In the genomic region with DNA sequence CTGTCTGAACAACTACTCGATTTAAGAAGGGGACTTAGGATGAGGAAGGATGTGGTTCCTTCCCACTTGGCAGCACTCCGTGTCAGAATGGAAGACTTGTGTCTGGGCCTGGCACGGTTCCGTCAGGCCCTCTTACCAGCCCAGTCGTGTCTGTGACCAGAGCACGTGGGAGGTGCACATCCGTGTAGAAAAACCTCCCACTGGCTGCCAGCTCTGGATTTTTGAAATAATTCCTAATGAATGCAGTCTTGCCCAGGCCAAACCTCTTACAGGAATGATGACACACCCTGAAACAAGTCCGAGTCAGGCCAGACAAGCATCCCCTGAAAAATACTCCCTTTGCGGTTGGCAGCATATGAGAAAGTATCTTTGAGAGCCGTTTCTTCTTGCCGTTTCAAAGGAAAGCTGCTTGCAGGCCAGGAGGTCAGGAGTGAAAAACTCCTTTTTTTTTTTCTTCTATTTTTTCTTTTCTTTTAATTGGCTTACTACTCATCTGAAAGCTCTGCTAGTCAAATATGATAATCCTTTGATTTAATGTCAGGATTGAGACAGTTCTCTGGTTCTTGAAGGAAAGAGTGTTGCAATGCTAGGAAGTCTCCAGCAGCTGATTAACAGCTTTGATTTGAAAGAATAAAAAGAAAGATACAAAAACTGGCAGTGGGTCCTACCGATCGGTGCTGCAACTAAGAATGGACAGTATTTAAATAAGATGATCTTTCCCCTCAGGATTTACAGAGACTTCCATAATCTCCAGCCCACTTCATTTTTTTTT, we compare ENCODE assay signal across 7 cellular contexts. TPM values are rescaled to one million over a fixed set of nuclear protein-coding genes. Genes with fewer than 3 reads are reported as not detected.
DNase-seq lines count a peak whose midpoint lies in the region; ATAC-seq, FAIRE-seq and TF ChIP-seq lines count a peak whose summit lies in the region.

No MANE protein-coding gene starts in this region.

- TF ChIP-seq CTCF in coronary artery (IDR thresholded peaks at IDR 0.05) (no peak), lung (IDR thresholded peaks at IDR 0.05; ENCODE audit: control extremely low read depth, extremely low read depth) (no peak)

- DNase-seq in LoVo (ENCODE audit: low spot score), result peak; percentile 58
- peak; percentile 74 for DNase-seq in coronary artery (ENCODE audit: low spot score)
- peak; percentile 57 for DNase-seq in lung (ENCODE audit: low spot score)
- DNase-seq in urothelium cell line (ENCODE audit: low spot score), result peak; percentile 88
- DNase-seq in HEK293T (ENCODE audit: extremely low spot score), result no peak
- no peak for DNase-seq in activated CD8-positive, alpha-beta memory T cell treated with anti-CD3 and anti-CD28 coated beads, Interleukin-2, amount 50 U/mL, for 48 hours

- 24 to 37% methylated on average over 13 of the region's 13 CpGs for WGBS in lung, 2 donors

- CTCF ChIA-PET in HEK293T (lab: Yijun Ruan, JAX), result interaction anchor here (0.8 kb wide), 1 partner anchor 157 kb away, joined by 3 read pairs; no protein-coding TSS in a partner anchor

- H3K4me3 ChIP-seq in coronary artery, result peak overlapping the region; percentile 7
- H3K4me3 ChIP-seq in lung, result no peak overlapping the region

- peaks cover 6 to 31% of the 10 kb centered on the region in 2 donors for H3K4me1 ChIP-seq in lung (ENCODE audit: control insufficient read depth in 2 of 2, insufficient read depth in 2 of 2, low read length in 2 of 2)

- H3K27ac ChIP-seq in coronary artery, result peak overlapping the region in 1 of 2 donors; percentile 63
- H3K27ac ChIP-seq in lung (ENCODE audit: low read depth in 1 of 2, low read length in 1 of 2), result peak overlapping the region in 1 of 2 donors; percentile 71

- POLR2A ChIA-PET in HEK293T (lab: Yijun Ruan, JAX), result no interaction called here

- peak; percentile 78 for ATAC-seq in lung (ENCODE audit: insufficient read depth, low FRiP score)
- no peak for ATAC-seq in GM21723 (IDR thresholded peaks at IDR 0.05; ENCODE audit: unreplicated experiment)

- H3K27me3 ChIP-seq in lung (ENCODE audit: control insufficient read depth, insufficient read depth), result no peaks in the 10 kb centered on the region

- peak; percentile 82 for FAIRE-seq in urothelium cell line (lab: Jason Lieb, UNC)

- H3K9me3 ChIP-seq in lung (ENCODE audit: control insufficient read depth in 2 of 2, insufficient read depth in 1 of 2, low read length in 1 of 2), result no peaks in the 10 kb centered on the region

- H3K36me3 ChIP-seq in lung (ENCODE audit: control insufficient read depth in 2 of 2, insufficient read depth in 2 of 2, low read length in 2 of 2), result peaks cover 0 to 3% of the 10 kb centered on the region in 2 donors

TF ChIP-seq in HEK293T, 16 proteins besides CTCF, POLR2A, EP300 and RAD21:
- TF ChIP-seq ARNT (IDR thresholded peaks at IDR 0.05) (no peak), HDGF (IDR thresholded peaks at IDR 0.05; ENCODE audit: borderline replicate concordance) (no peak), SP1 (IDR thresholded peaks at IDR 0.05) (no peak), NFRKB (IDR thresholded peaks at IDR 0.05) (no peak), LEF1 (IDR thresholded peaks at IDR 0.05; ENCODE audit: borderline replicate concordance) (no peak), SUZ12 (IDR thresholded peaks at IDR 0.05) (no peak), L3MBTL2 (conservative IDR thresholded peaks at IDR 0.05) (no peak), FOXA1 (IDR thresholded peaks at IDR 0.05) (no peak), FOXK2 (IDR thresholded peaks at IDR 0.05) (no peak), CTBP1 (IDR thresholded peaks at IDR 0.05; ENCODE audit: borderline replicate concordance) (no peak), TARDBP (IDR thresholded peaks at IDR 0.05) (no peak), ZNF384 (IDR thresholded peaks at IDR 0.05) (no peak), FOXM1 (IDR thresholded peaks at IDR 0.05; ENCODE audit: borderline replicate concordance) (no peak)
- TF ChIP-seq, protein P1, sequence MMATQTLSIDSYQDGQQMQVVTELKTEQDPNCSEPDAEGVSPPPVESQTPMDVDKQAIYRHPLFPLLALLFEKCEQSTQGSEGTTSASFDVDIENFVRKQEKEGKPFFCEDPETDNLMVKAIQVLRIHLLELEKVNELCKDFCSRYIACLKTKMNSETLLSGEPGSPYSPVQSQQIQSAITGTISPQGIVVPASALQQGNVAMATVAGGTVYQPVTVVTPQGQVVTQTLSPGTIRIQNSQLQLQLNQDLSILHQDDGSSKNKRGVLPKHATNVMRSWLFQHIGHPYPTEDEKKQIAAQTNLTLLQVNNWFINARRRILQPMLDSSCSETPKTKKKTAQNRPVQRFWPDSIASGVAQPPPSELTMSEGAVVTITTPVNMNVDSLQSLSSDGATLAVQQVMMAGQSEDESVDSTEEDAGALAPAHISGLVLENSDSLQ (IDR thresholded peaks at IDR 0.05), result no peak
TF ChIP-seq in HEK293T: peak in this region for 0.

RNA-seq across cellular contexts. Expression of a gene that starts 19.8 kb away (rescaled TPM):
- total RNA-seq in lung, result 10 to 100 TPM; 28.6 to 34.2 TPM
- 10 to 100 TPM in 1 of 2 donors, 1 to 10 TPM in 1; 3.2 to 24.9 TPM for polyA plus RNA-seq in lung

Comparison
In these comparisons a context has a peak if more than half of its experiments do, and no peak if none do; other contexts are left out.
1. DNase-seq: peak in LoVo (single experiment), coronary artery (single experiment), lung (single experiment) and urothelium cell line (single experiment); none in HEK293T (single experiment) and activated CD8-positive, alpha-beta memory T cell treated with anti-CD3 and anti-CD28 coated beads, Interleukin-2, amount 50 U/mL, for 48 hours (single experiment).